Comparison of ENCODE assay signal across 8 cellular contexts in genomic region chr12:6927999-6928702, GRCh38. TPM values are rescaled to one million over a fixed set of nuclear protein-coding genes. Genes with fewer than 3 reads are reported as not detected.
DNase-seq lines count a peak whose midpoint lies in the region; ATAC-seq, FAIRE-seq and TF ChIP-seq lines count a peak whose summit lies in the region.

No MANE protein-coding gene starts in this region.

- H3K4me3 ChIP-seq in A549 (peak overlapping the region; percentile 93), thoracic aorta (peak overlapping the region; percentile 95)

- H3K36me3 ChIP-seq in thoracic aorta: no peaks in the 10 kb centered on the region

- ATAC-seq in A549 (no peak), left lobe of liver (peak; percentile 5), thoracic aorta (ENCODE audit: insufficient number of reproducible peaks, low FRiP score, low read depth) (no peak), GM19452 (IDR thresholded peaks at IDR 0.05; ENCODE audit: unreplicated experiment) (no peak)

- H3K36me3 Mint-ChIP-seq in HFFc6 (ENCODE audit: low read depth): peaks cover 23% of the 10 kb centered on the region
- peaks cover 11% of the 10 kb centered on the region for H3K36me3 Mint-ChIP-seq in brain

- no peak for TF ChIP-seq RAD21 in A549 (conservative IDR thresholded peaks at IDR 0.05 in 1 of 2, IDR thresholded peaks at IDR 0.05 in 1 of 2)

- H3K9me3 Mint-ChIP-seq in HFFc6 (no peaks in the 10 kb centered on the region), brain (peaks cover 0 to 6% (median 0%) of the 10 kb centered on the region in 5 experiments)

- H3K9me3 ChIP-seq in A549 (no peaks in the 10 kb centered on the region), thoracic aorta (no peaks in the 10 kb centered on the region)

- no peak for TF ChIP-seq EP300 in A549 (IDR thresholded peaks at IDR 0.05)

- DNase-seq in A549 (ENCODE audit: low read depth in 1 of 2, low spot score in 1 of 2): no peak
- no peak for DNase-seq in HFFc6
- no peak for DNase-seq in left lobe of liver (ENCODE audit: low spot score)
- DNase-seq in thoracic aorta (ENCODE audit: low spot score): no peak
- no peak for DNase-seq in OCI-M2 (lab: John Stamatoyannopoulos, UW; ENCODE audit: unreplicated experiment)
- DNase-seq in NCI-H2029 treated with DMSO at 0.1 percent for 48 hours (lab: John Stamatoyannopoulos, UW): no peak

- H3K27me3 ChIP-seq in thoracic aorta (replicated peaks; ENCODE audit: insufficient read depth): no peaks in the 10 kb centered on the region

- POLR2A ChIA-PET in A549 (lab: Yijun Ruan, JAX): interaction anchor here (0.6 to 1.7 kb wide), 3 partner anchors 8 to 15 kb away, joined by 3 to 9 read pairs (median 3); no protein-coding TSS in a partner anchor

- no peak for TF ChIP-seq CTCF in A549 (IDR thresholded peaks at IDR 0.05)
- no peak for TF ChIP-seq CTCF in HFFc6 (IDR thresholded peaks at IDR 0.05)
- TF ChIP-seq CTCF in brain (conservative IDR thresholded peaks at IDR 0.05): no peak
- no peak for TF ChIP-seq CTCF in thoracic aorta (IDR thresholded peaks at IDR 0.05)

- H3K4me1 ChIP-seq in A549: peaks cover 54% of the 10 kb centered on the region
- peaks cover 29 to 68% of the 10 kb centered on the region in 2 donors for H3K4me1 ChIP-seq in thoracic aorta (ENCODE audit: control insufficient read depth in 1 of 2, low read depth in 2 of 2)

- CTCF ChIA-PET in A549 (lab: Yijun Ruan, JAX): interaction anchor here (3.2 to 18.2 kb wide), 4 partner anchors 14 to 58 kb away, joined by 11 to 370 read pairs (median 137); partner anchors contain the start of genes C12orf57, ENO2, PTPN6 and RNU7-1

- TF ChIP-seq POLR2A in A549 (IDR thresholded peaks at IDR 0.05; ENCODE audit: low read length): no peak

- H3K4me2 ChIP-seq in A549: peak overlapping the region; percentile 74

- 0% methylated on average over 10 of the region's 84 CpGs for WGBS in A549 (ENCODE audit: missing lambda C conversion rate)

- H3K27ac Mint-ChIP-seq in HFFc6 (peak overlapping the region; percentile 90), brain (peak overlapping the region; percentile 98 to 99 (median 98))

- peaks cover 73% of the 10 kb centered on the region for H3K4me1 Mint-ChIP-seq in HFFc6 (ENCODE audit: low read depth)
- H3K4me1 Mint-ChIP-seq in brain: peaks cover 85% of the 10 kb centered on the region

- FAIRE-seq in A549 (lab: Jason Lieb, UNC): no peak

- H3K27ac ChIP-seq in A549: peak overlapping the region; percentile 99 to 100
- H3K27ac ChIP-seq in thoracic aorta: peak overlapping the region; percentile 96 to 97

- H3K27me3 Mint-ChIP-seq in HFFc6 (ENCODE audit: insufficient read depth) (peaks cover 5% of the 10 kb centered on the region), brain (peaks cover 3% of the 10 kb centered on the region)

- peak overlapping the region; percentile 100 for H3K4me3 Mint-ChIP-seq in HFFc6
- peak overlapping the region; percentile 98 to 99 (median 98) for H3K4me3 Mint-ChIP-seq in brain

TF ChIP-seq in A549, 52 proteins besides CTCF, POLR2A, EP300 and RAD21:
- TF ChIP-seq JUN (IDR thresholded peaks at IDR 0.05): peak in 1 of 2 experiments; percentile 28; a peak in 2 of 5 replicates
- no peak for TF ChIP-seq CBX2 (IDR thresholded peaks at IDR 0.05; ENCODE audit: borderline replicate concordance, low read depth)

RNA-seq across cellular contexts. Expression of gene ATN1, which starts 0.4 kb away (rescaled TPM):
- polyA plus RNA-seq in A549 (2011; rRNA removed): 11.3 and 23.1 TPM in 2 replicates
- 26.7 and 40.3 TPM in 2 replicates for polyA plus RNA-seq in A549 (2012; cell fraction: cytosol; rRNA removed)
- polyA plus RNA-seq in A549 (2012; cell fraction: nucleus; rRNA removed): 96.0 and 102 TPM in 2 replicates
- 40.3 to 51.6 TPM (median 51.2 TPM) in 3 replicates for polyA plus RNA-seq in A549 (2017; fragmentation: RNase III; extraction: RNeasy Plus Mini Kit Qiagen cat#74134 plus additional on column Dnase treatment)
- polyA minus RNA-seq in A549 (2011; rRNA and poly(A)+ RNA removed): 14.1 and 24.0 TPM in 2 replicates
- total RNA-seq in HFFc6 (2021; fragmentation: NEBNext Ultra II Directional; extraction: Animal tissue kit (Norgen Biotek cat#: 25700)): 100 to 1,000 TPM in 4 of 6 experiments, 10 to 100 TPM in 2; 96.8 to 120 (median 107) TPM
- 221 TPM for polyA plus RNA-seq in brain (ENCODE audit: insufficient read depth, low read depth, low replicate concordance)
- total RNA-seq in left lobe of liver: 22.0 TPM
- 100 to 1,000 TPM; 109 to 163 TPM for total RNA-seq in thoracic aorta

RNA-seq across cellular contexts. Expression of gene ENO2, which starts 13.8 kb away (rescaled TPM):
- polyA plus RNA-seq in A549 (2011; rRNA removed) (26.2 and 45.1 TPM in 2 replicates), A549 (2017; fragmentation: RNase III; extraction: RNeasy Plus Mini Kit Qiagen cat#74134 plus additional on column Dnase treatment) (31.0 to 38.6 TPM (median 31.6 TPM) in 3 replicates), brain (ENCODE audit: insufficient read depth, low read depth, low replicate concordance) (553 TPM)
- 38.3 and 43.1 TPM in 2 replicates for polyA plus RNA-seq in A549 (2012; cell fraction: cytosol; rRNA removed)
- 103 and 139 TPM in 2 replicates for polyA plus RNA-seq in A549 (2012; cell fraction: nucleus; rRNA removed)
- 20.9 and 25.3 TPM in 2 replicates for polyA minus RNA-seq in A549 (2011; rRNA and poly(A)+ RNA removed)
- 10 to 100 TPM; 18.9 to 26.9 (median 24.7) TPM for total RNA-seq in HFFc6 (2021; fragmentation: NEBNext Ultra II Directional; extraction: Animal tissue kit (Norgen Biotek cat#: 25700))
- total RNA-seq in left lobe of liver (3.6 TPM), thoracic aorta (10 to 100 TPM; 53.6 to 57.9 TPM)

RNA-seq across cellular contexts. Expression of gene RNU7-1, which starts 15.5 kb away (rescaled TPM):
- not detected in 2 replicates for polyA plus RNA-seq in A549 (2011; rRNA removed)
- polyA plus RNA-seq in A549 (2012; cell fraction: cytosol; rRNA removed): not detected in 2 replicates
- not detected in 2 replicates for polyA plus RNA-seq in A549 (2012; cell fraction: nucleus; rRNA removed)
- not detected in 3 replicates for polyA plus RNA-seq in A549 (2017; fragmentation: RNase III; extraction: RNeasy Plus Mini Kit Qiagen cat#74134 plus additional on column Dnase treatment)
- polyA minus RNA-seq in A549 (2011; rRNA and poly(A)+ RNA removed): not detected in 2 replicates
- total RNA-seq in HFFc6 (2021; fragmentation: NEBNext Ultra II Directional; extraction: Animal tissue kit (Norgen Biotek cat#: 25700)): not detected
- not detected for polyA plus RNA-seq in brain (ENCODE audit: insufficient read depth, low read depth, low replicate concordance)
- not detected for total RNA-seq in left lobe of liver
- not detected for total RNA-seq in thoracic aorta

RNA-seq across cellular contexts. Expression of gene C12orf57, which starts 15.7 kb away (rescaled TPM):
- polyA plus RNA-seq in A549 (2011; rRNA removed): 466 and 493 TPM in 2 replicates
- 958 and 1,062 TPM in 2 replicates for polyA plus RNA-seq in A549 (2012; cell fraction: cytosol; rRNA removed)
- 535 and 597 TPM in 2 replicates for polyA plus RNA-seq in A549 (2012; cell fraction: nucleus; rRNA removed)
- 224 to 273 TPM (median 261 TPM) in 3 replicates for polyA plus RNA-seq in A549 (2017; fragmentation: RNase III; extraction: RNeasy Plus Mini Kit Qiagen cat#74134 plus additional on column Dnase treatment)
- 98.2 and 108 TPM in 2 replicates for polyA minus RNA-seq in A549 (2011; rRNA and poly(A)+ RNA removed)
- total RNA-seq in HFFc6 (2021; fragmentation: NEBNext Ultra II Directional; extraction: Animal tissue kit (Norgen Biotek cat#: 25700)): 100 to 1,000 TPM; 115 to 131 (median 123) TPM
- 619 TPM for polyA plus RNA-seq in brain (ENCODE audit: insufficient read depth, low read depth, low replicate concordance)
- total RNA-seq in left lobe of liver: 86.3 TPM
- total RNA-seq in thoracic aorta: 100 to 1,000 TPM; 370 to 416 TPM

RNA-seq across cellular contexts. Expression of gene PTPN6, which starts 23.0 kb away (rescaled TPM):
- 18.9 and 29.0 TPM in 2 replicates for polyA plus RNA-seq in A549 (2011; rRNA removed)
- polyA plus RNA-seq in A549 (2012; cell fraction: cytosol; rRNA removed): 29.3 and 29.7 TPM in 2 replicates
- polyA plus RNA-seq in A549 (2012; cell fraction: nucleus; rRNA removed): 53.2 and 54.2 TPM in 2 replicates
- polyA plus RNA-seq in A549 (2017; fragmentation: RNase III; extraction: RNeasy Plus Mini Kit Qiagen cat#74134 plus additional on column Dnase treatment): 14.2 to 17.1 TPM (median 15.1 TPM) in 3 replicates
- polyA minus RNA-seq in A549 (2011; rRNA and poly(A)+ RNA removed): 17.7 and 25.4 TPM in 2 replicates
- total RNA-seq in HFFc6 (2021; fragmentation: NEBNext Ultra II Directional; extraction: Animal tissue kit (Norgen Biotek cat#: 25700)): not detected
- polyA plus RNA-seq in brain (ENCODE audit: insufficient read depth, low read depth, low replicate concordance): 28.3 TPM
- 17.8 TPM for total RNA-seq in left lobe of liver
- total RNA-seq in thoracic aorta: 10 to 100 TPM; 19.0 to 24.0 TPM
